8 cellular contexts compared by ENCODE assay signal in genomic region chr10:62019685-62020361, GRCh38.
DNase-seq lines count a peak whose midpoint lies in the region; ATAC-seq and TF ChIP-seq lines count a peak whose summit lies in the region.

No MANE protein-coding gene starts in this region.

- H3K9me3 ChIP-seq in HUES48 (ENCODE audit: control insufficient read depth, insufficient read depth, low read length), result no peaks in the 10 kb centered on the region

- peak overlapping the region; percentile 25 for H3K27ac Mint-ChIP-seq in central memory CD8-positive, alpha-beta T cell (ENCODE audit: low read depth)
- H3K27ac Mint-ChIP-seq in nephron, result peak overlapping the region; percentile 42 to 94 (median 85)

- H3K36me3 ChIP-seq in HUES48 (ENCODE audit: control insufficient read depth, insufficient read depth, low read length), result no peaks in the 10 kb centered on the region

- ATAC-seq in central memory CD8-positive, alpha-beta T cell (replicated peaks; ENCODE audit: extremely low read depth, poor library complexity, severe bottlenecking), result no peak
- ATAC-seq in HG02798 (IDR thresholded peaks at IDR 0.05; ENCODE audit: poor library complexity, unreplicated experiment), result no peak
- no peak for ATAC-seq in HG02623 (IDR thresholded peaks at IDR 0.05; ENCODE audit: unreplicated experiment)
- ATAC-seq in GM18502 (IDR thresholded peaks at IDR 0.05; ENCODE audit: poor library complexity, unreplicated experiment), result no peak

- peak overlapping the region; percentile 19; the same call in 1 of the 2 replicates for H3K4me3 ChIP-seq in HUES48 (ENCODE audit: low read depth, low read length)

- H3K27me3 ChIP-seq in HUES48 (ENCODE audit: control insufficient read depth, insufficient read depth, low read length), result no peaks in the 10 kb centered on the region

- H3K27ac ChIP-seq in HUES48 (ENCODE audit: low read depth, low read length), result peak overlapping the region; percentile 73

- H3K4me1 ChIP-seq in HUES48 (ENCODE audit: control insufficient read depth, insufficient read depth, low read length), result peaks cover 25% of the 10 kb centered on the region

- no peak overlapping the region for H3K9ac ChIP-seq in HUES48 (ENCODE audit: low read depth, low read length)

- H3K9me3 Mint-ChIP-seq in central memory CD8-positive, alpha-beta T cell, result no peaks in the 10 kb centered on the region
- H3K9me3 Mint-ChIP-seq in nephron, result peaks cover 6% of the 10 kb centered on the region

- H3K36me3 Mint-ChIP-seq in central memory CD8-positive, alpha-beta T cell (ENCODE audit: insufficient read depth), result no peaks in the 10 kb centered on the region
- H3K36me3 Mint-ChIP-seq in nephron (ENCODE audit: low read depth), result peaks cover 18% of the 10 kb centered on the region

- no peak overlapping the region for H3K4me3 Mint-ChIP-seq in central memory CD8-positive, alpha-beta T cell
- H3K4me3 Mint-ChIP-seq in nephron, result no peak overlapping the region

- H3K27me3 Mint-ChIP-seq in central memory CD8-positive, alpha-beta T cell, result no peaks in the 10 kb centered on the region
- H3K27me3 Mint-ChIP-seq in nephron (ENCODE audit: low read depth), result no peaks in the 10 kb centered on the region

- DNase-seq in AG20443 (ENCODE audit: low spot score), result peak; percentile 38
- DNase-seq in central memory CD8-positive, alpha-beta T cell (ENCODE audit: low spot score in 2 of 2), result no peak
- DNase-seq in NCI-H510A (lab: John Stamatoyannopoulos, UW), result no peak

- no peak for TF ChIP-seq CTCF in nephron (IDR thresholded peaks at IDR 0.05; ENCODE audit: unreplicated experiment in 3 of 3)

- peaks cover 48% of the 10 kb centered on the region for H3K4me1 Mint-ChIP-seq in central memory CD8-positive, alpha-beta T cell
- H3K4me1 Mint-ChIP-seq in nephron, result peaks cover 71% of the 10 kb centered on the region
